ENCODE assay signal across 8 cellular contexts in the genomic region with DNA sequence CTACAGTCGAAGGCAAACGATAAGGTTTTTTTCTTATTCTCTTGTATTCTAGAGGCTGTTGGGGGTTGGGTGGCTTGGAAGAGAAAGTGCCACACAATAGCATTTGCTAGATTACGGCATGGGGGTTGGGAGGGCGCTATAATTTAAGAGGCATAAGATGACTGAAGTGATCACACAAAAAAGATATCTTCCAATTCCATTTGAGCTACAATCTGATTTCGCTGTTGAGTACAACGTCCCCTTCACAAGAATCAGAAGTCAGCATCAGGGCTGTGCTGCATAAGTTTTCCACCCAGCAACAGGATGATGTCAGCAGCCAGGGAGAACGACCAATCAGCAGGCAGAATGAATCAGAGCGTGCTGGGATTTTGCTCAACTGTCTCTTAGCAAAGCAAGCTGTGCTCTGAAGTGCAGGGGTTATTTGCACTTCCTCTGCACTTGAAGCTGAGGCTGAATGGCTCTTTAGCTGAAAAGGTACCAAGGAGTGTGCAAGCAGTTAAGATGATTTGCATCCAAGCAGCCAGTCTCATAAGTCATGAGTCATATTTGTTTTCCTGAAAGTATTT. TPM values are rescaled to one million over a fixed set of nuclear protein-coding genes. Genes with fewer than 3 reads are reported as not detected.
A peak's percentile ranks its signal among the peaks of the same experiment; 100 is the strongest.
DNase-seq lines count a peak whose midpoint lies in the region; ATAC-seq and TF ChIP-seq lines count a peak whose summit lies in the region.

No MANE protein-coding gene starts in this region.

- TF ChIP-seq CTCF in lung (IDR thresholded peaks at IDR 0.05; ENCODE audit: control extremely low read depth, extremely low read depth): no peak

- CTCF ChIA-PET in activated CD4-positive, alpha-beta memory T cell treated with anti-CD3 and anti-CD28 coated beads, Interleukin-2, amount 10 ng/mL, durations not matched to agents 7 days and 5 days (lab: Charles Lee): interaction anchor here (0.8 to 4.6 kb wide), 6 partner anchors 10 to 451 kb away, joined by 3 to 23 read pairs (median 6); partner anchors contain the start of gene SESN3

- no peaks in the 10 kb centered on the region for H3K36me3 ChIP-seq in lung (ENCODE audit: control insufficient read depth in 2 of 2, insufficient read depth in 2 of 2, low read length in 2 of 2)

- H3K9me3 Mint-ChIP-seq in activated CD4-positive, alpha-beta memory T cell treated with anti-CD3 and anti-CD28 coated beads, Interleukin-2, amount 10 ng/mL, durations not matched to agents 7 days and 5 days: no peaks in the 10 kb centered on the region

- H3K27me3 Mint-ChIP-seq in activated CD4-positive, alpha-beta memory T cell treated with anti-CD3 and anti-CD28 coated beads, Interleukin-2, amount 10 ng/mL, durations not matched to agents 7 days and 5 days: no peaks in the 10 kb centered on the region

- WGBS in lung, 2 donors: 3 to 5% methylated on average over 8 of the region's 8 CpGs

- peaks cover 29% of the 10 kb centered on the region for H3K4me1 Mint-ChIP-seq in activated CD4-positive, alpha-beta memory T cell treated with anti-CD3 and anti-CD28 coated beads, Interleukin-2, amount 10 ng/mL, durations not matched to agents 7 days and 5 days

- peaks cover 0 to 4% of the 10 kb centered on the region in 2 donors for H3K4me1 ChIP-seq in lung (ENCODE audit: control insufficient read depth in 2 of 2, insufficient read depth in 2 of 2, low read length in 2 of 2)

- POLR2A ChIA-PET in activated CD4-positive, alpha-beta memory T cell treated with anti-CD3 and anti-CD28 coated beads, Interleukin-2, amount 10 ng/mL, durations not matched to agents 7 days and 5 days (lab: Charles Lee): interaction anchor here (0.6 to 4.9 kb wide), 8 partner anchors 11 to 451 kb away, joined by 3 to 75 read pairs (median 6); partner anchors contain the start of genes SESN3 and SRSF8

- H3K27me3 ChIP-seq in lung (ENCODE audit: control insufficient read depth, insufficient read depth): no peaks in the 10 kb centered on the region

- H3K36me3 Mint-ChIP-seq in activated CD4-positive, alpha-beta memory T cell treated with anti-CD3 and anti-CD28 coated beads, Interleukin-2, amount 10 ng/mL, durations not matched to agents 7 days and 5 days (ENCODE audit: low read depth): no peaks in the 10 kb centered on the region

- ATAC-seq in HG03432 (IDR thresholded peaks at IDR 0.05; ENCODE audit: unreplicated experiment): peak; percentile 98
- peak; percentile 95 for ATAC-seq in lung (ENCODE audit: insufficient read depth, low FRiP score)

- H3K27ac ChIP-seq in lung (ENCODE audit: low read depth in 1 of 2, low read length in 1 of 2): peak overlapping the region in 1 of 2 donors; percentile 40

- peak; percentile 93 for DNase-seq in AG20443 (ENCODE audit: low spot score)
- DNase-seq in GM19238 (ENCODE audit: insufficient read length, low spot score): peak; percentile 45
- DNase-seq in NCI-H526 treated with DMSO at 0.1 percent for 48 hours (lab: John Stamatoyannopoulos, UW): peak; percentile 95
- DNase-seq in activated CD4-positive, alpha-beta memory T cell treated with anti-CD3 and anti-CD28 coated beads, Interleukin-2, amount 10 ng/mL, durations not matched to agents 7 days and 5 days: peak; percentile 84
- DNase-seq in effector CD4-positive, alpha-beta T cell: peak; percentile 74
- peak; percentile 91 for DNase-seq in lung (ENCODE audit: low spot score)
- DNase-seq in stimulated activated CD4-positive, alpha-beta T cell treated with anti-CD3 and anti-CD28 coated beads, TNF-alpha, amount 100 ng/mL, for 1 hour (ENCODE audit: low read depth in 3 of 3, low spot score in 1 of 3): peak; percentile 45 to 67 (median 57)

- H3K4me3 ChIP-seq in lung: no peak overlapping the region

- peak overlapping the region; percentile 78 for H3K27ac Mint-ChIP-seq in activated CD4-positive, alpha-beta memory T cell treated with anti-CD3 and anti-CD28 coated beads, Interleukin-2, amount 10 ng/mL, durations not matched to agents 7 days and 5 days

- H3K9me3 ChIP-seq in lung (ENCODE audit: control insufficient read depth in 2 of 2, insufficient read depth in 1 of 2, low read length in 1 of 2): no peaks in the 10 kb centered on the region

- peak overlapping the region; percentile 76 for H3K4me3 Mint-ChIP-seq in activated CD4-positive, alpha-beta memory T cell treated with anti-CD3 and anti-CD28 coated beads, Interleukin-2, amount 10 ng/mL, durations not matched to agents 7 days and 5 days

RNA-seq across cellular contexts. Expression of gene SESN3, which starts 23.2 kb away (rescaled TPM):
- 10 to 100 TPM; 23.2 to 24.6 TPM for total RNA-seq in activated CD4-positive, alpha-beta memory T cell treated with anti-CD3 and anti-CD28 coated beads, Interleukin-2, amount 10 ng/mL, durations not matched to agents 7 days and 5 days
- 10 to 100 TPM; 35.3 to 73.3 TPM for total RNA-seq in lung
- 1 to 10 TPM; 4.0 to 4.8 TPM for polyA plus RNA-seq in lung

Comparison
In these comparisons a context has a peak if more than half of its experiments do, and no peak if none do; other contexts are left out.
1. DNase-seq: peak in every context shown above with its lines; median percentile 95 in NCI-H526 treated with DMSO at 0.1 percent for 48 hours; 93 in AG20443; 91 in lung; 84 in activated CD4-positive, alpha-beta memory T cell treated with anti-CD3 and anti-CD28 coated beads, Interleukin-2, amount 10 ng/mL, durations not matched to agents 7 days and 5 days; 74 in effector CD4-positive, alpha-beta T cell; 57 in stimulated activated CD4-positive, alpha-beta T cell treated with anti-CD3 and anti-CD28 coated beads, TNF-alpha, amount 100 ng/mL, for 1 hour; 45 in GM19238.